In the genomic region with DNA sequence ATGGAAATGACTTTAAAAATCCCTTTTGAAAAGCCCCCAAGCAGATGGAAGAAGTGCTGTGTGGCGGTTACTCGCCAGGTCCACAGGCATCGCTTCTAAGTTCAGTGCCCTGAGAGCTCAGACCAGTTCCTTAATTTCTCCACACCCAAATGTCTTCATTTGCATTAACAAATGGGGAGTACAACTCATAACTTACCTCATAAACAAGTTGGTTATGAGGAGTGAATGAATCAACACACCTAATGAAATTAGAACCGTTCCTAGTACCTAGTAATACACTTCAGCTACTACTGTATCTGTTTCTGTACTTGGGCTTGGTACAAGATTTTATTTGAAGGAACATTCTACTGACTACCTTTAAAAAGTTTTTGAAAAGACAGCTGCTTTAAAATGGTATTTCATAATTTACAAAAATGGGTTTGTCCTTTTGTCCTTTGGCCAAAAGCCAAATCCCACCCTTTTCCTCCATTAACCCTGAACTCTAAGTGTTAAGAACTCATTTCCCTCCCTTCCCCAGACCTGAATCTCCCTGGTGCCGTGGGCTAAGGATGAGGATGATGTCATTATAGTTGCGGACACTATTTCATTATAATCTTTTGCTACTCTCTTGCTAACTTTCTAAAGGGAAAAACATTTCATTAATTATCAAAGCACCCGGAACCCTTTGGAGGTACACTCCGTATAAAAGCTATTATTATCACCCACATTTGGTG, we compare ENCODE assay signal across 15 cellular contexts.
DNase-seq lines count a peak whose midpoint lies in the region; ATAC-seq lines count a peak whose summit lies in the region.
"Had no signal": no experiment of that assay in that cellular context is flagged by ENCODE, and none has a peak within 500 bp of the region (broad histone marks: within the 10 kb centered on the region; RNA-seq: fewer than 3 reads in every experiment).

No MANE protein-coding gene starts in this region.

- WGBS in mesodermal cell (ENCODE audit: insufficient coverage in 2 of 2), 2 experiments = 63 to 100% methylated on average over 1 to 2 of the region's 8 CpGs

- DNase-seq in LHCN-M2 (ENCODE audit: low read depth) (peak; percentile 51), hypothalamus (lab: John Stamatoyannopoulos, UW) (no peak), AG08396 (ENCODE audit: low spot score) (no peak), NCI-H526 (lab: John Stamatoyannopoulos, UW) (no peak), GDM1 (lab: John Stamatoyannopoulos, UW) (no peak)
- DNase-seq: activated CD4-positive, CD25-positive, alpha-beta regulatory T cell; caudate nucleus; CD4-positive, alpha-beta T cell; natural killer cell; SIG-M5; stimulated activated naive CD8-positive, alpha-beta T cell treated with anti-CD3 and anti-CD28 coated beads, Interleukin-15, amount 100 ng/mL, for 72 hours had no signal

- H3K4me1 ChIP-seq in mesodermal cell (ENCODE audit: control insufficient read depth, insufficient read depth, low read length, poor library complexity, severe bottlenecking) = peaks cover 34% of the 10 kb centered on the region

- H3K36me3 ChIP-seq in mesodermal cell (ENCODE audit: control insufficient read depth, insufficient read depth, low read length) = no peaks in the 10 kb centered on the region
- H3K36me3 ChIP-seq: HAP-1 had no signal

- H3K27ac ChIP-seq in mesodermal cell (ENCODE audit: low read depth, low read length, severe bottlenecking) = peak overlapping the region; percentile 23
- H3K27ac ChIP-seq in temporal lobe (ENCODE audit: low read depth, low read length) = peak overlapping the region; percentile 7

- no peak overlapping the region for H3K4me3 ChIP-seq in mesodermal cell (ENCODE audit: extremely low read depth, insufficient read depth, low read length, poor library complexity, severe bottlenecking)
- H3K4me3 ChIP-seq: HAP-1 had no signal

- peak; percentile 38 for ATAC-seq in esophagus mucosa
- ATAC-seq: natural killer cell; stimulated activated naive CD8-positive, alpha-beta T cell treated with anti-CD3 and anti-CD28 coated beads, Interleukin-15, amount 100 ng/mL, for 72 hours had no signal

- peaks cover 2% of the 10 kb centered on the region for H3K9me3 ChIP-seq in mesodermal cell (ENCODE audit: control insufficient read depth, low read length)
- H3K9me3 ChIP-seq: HAP-1 had no signal
